Comparison of ENCODE assay signal across 8 cellular contexts in genomic region chr12:107027304-107028053, GRCh38. TPM values are rescaled to one million over a fixed set of nuclear protein-coding genes. Genes with fewer than 3 reads are reported as not detected.
A peak's percentile ranks its signal among the peaks of the same experiment; 100 is the strongest.
DNase-seq lines count a peak whose midpoint lies in the region; ATAC-seq, FAIRE-seq and TF ChIP-seq lines count a peak whose summit lies in the region.

No MANE protein-coding gene starts in this region.

- no peaks in the 10 kb centered on the region for H3K4me1 Mint-ChIP-seq in T-helper 2 cell treated with Interferon-gamma antibody and Interleukin-4, amounts not matched to agents 5 μg/mL and 100 μg/mL, for 36 hours (ENCODE audit: low read depth)

- H3K9me3 ChIP-seq in BLaER1 treated with 17β-estradiol and CSF1 and Interleukin-3, amounts not matched to agents 10 nM and 100 nM (replicated peaks in 1 of 11) = no peaks in the 10 kb centered on the region
- H3K9me3 ChIP-seq in adrenal gland (replicated peaks in 1 of 3) (no peaks in the 10 kb centered on the region), heart left ventricle (no peaks in the 10 kb centered on the region)

- 12 to 16% (median 13%) methylated on average over 3 of the region's 3 CpGs for WGBS in adrenal gland, 4 donors
- WGBS in heart left ventricle, 4 donors = 16 to 23% (median 20%) methylated on average over 3 of the region's 3 CpGs

- no peaks in the 10 kb centered on the region for H3K36me3 ChIP-seq in BLaER1 treated with 17β-estradiol and CSF1 and Interleukin-3, amounts not matched to agents 10 nM and 100 nM
- H3K36me3 ChIP-seq in adrenal gland (replicated peaks in 1 of 2) = no peaks in the 10 kb centered on the region
- H3K36me3 ChIP-seq in heart left ventricle = no peaks in the 10 kb centered on the region

- H3K27me3 ChIP-seq in BLaER1 treated with 17β-estradiol and CSF1 and Interleukin-3, amounts not matched to agents 10 nM and 100 nM = no peaks in the 10 kb centered on the region
- H3K27me3 ChIP-seq in adrenal gland (no peaks in the 10 kb centered on the region), heart left ventricle (no peaks in the 10 kb centered on the region)

- no peak overlapping the region for H3K4me3 Mint-ChIP-seq in T-helper 2 cell treated with Interferon-gamma antibody and Interleukin-4, amounts not matched to agents 5 μg/mL and 100 μg/mL, for 36 hours

- H3K36me3 Mint-ChIP-seq in T-helper 2 cell treated with Interferon-gamma antibody and Interleukin-4, amounts not matched to agents 5 μg/mL and 100 μg/mL, for 36 hours (ENCODE audit: low read depth) = no peaks in the 10 kb centered on the region

- no peaks in the 10 kb centered on the region for H3K27me3 Mint-ChIP-seq in T-helper 2 cell treated with Interferon-gamma antibody and Interleukin-4, amounts not matched to agents 5 μg/mL and 100 μg/mL, for 36 hours (ENCODE audit: low read depth)

- peak overlapping the region; percentile 35 to 83 (median 73); a peak in 20 of 22 replicates for H3K4me2 ChIP-seq in BLaER1 treated with 17β-estradiol and CSF1 and Interleukin-3, amounts not matched to agents 10 nM and 100 nM

- H3K27ac Mint-ChIP-seq in T-helper 2 cell treated with Interferon-gamma antibody and Interleukin-4, amounts not matched to agents 5 μg/mL and 100 μg/mL, for 36 hours = no peak overlapping the region

- peak; percentile 59 for DNase-seq in Jurkat, Clone E6-1 (ENCODE audit: low read depth, low spot score)
- DNase-seq in adrenal gland (peak in 3 of 7 donors; percentile 21 to 36 (median 22)), heart left ventricle (no peak), retinal pigment epithelial cell (ENCODE audit: low read depth) (peak; percentile 91), HuH-7 (ENCODE audit: low spot score) (no peak), GM12891 (ENCODE audit: insufficient read length, low spot score) (no peak)
- no peak for DNase-seq in T-helper 2 cell treated with Interferon-gamma antibody and Interleukin-4, amounts not matched to agents 5 μg/mL and 100 μg/mL, for 36 hours (ENCODE audit: low spot score)

- ATAC-seq in heart left ventricle = peak; percentile 93 to 96 (median 94)

- no peak for FAIRE-seq in GM12891 (lab: Jason Lieb, UNC)

- H3K9me3 Mint-ChIP-seq in T-helper 2 cell treated with Interferon-gamma antibody and Interleukin-4, amounts not matched to agents 5 μg/mL and 100 μg/mL, for 36 hours = no peaks in the 10 kb centered on the region

- H3K4me3 ChIP-seq in BLaER1 treated with 17β-estradiol and CSF1 and Interleukin-3, amounts not matched to agents 10 nM and 100 nM = peak overlapping the region in 3 of 10 experiments; percentile 20 to 46 (median 22); a peak in 3 of 20 replicates
- H3K4me3 ChIP-seq in Jurkat, Clone E6-1 (ENCODE audit: low read length) = no peak overlapping the region
- H3K4me3 ChIP-seq in adrenal gland (peak overlapping the region in 1 of 4 donors; percentile 34), heart left ventricle (peak overlapping the region in 3 of 12 donors; percentile 1 to 12 (median 6)), retinal pigment epithelial cell (ENCODE audit: low read length) (no peak overlapping the region)

- H4K20me1 ChIP-seq in BLaER1 treated with 17β-estradiol and CSF1 and Interleukin-3, amounts not matched to agents 10 nM and 100 nM = no peaks in the 10 kb centered on the region

- H3K9ac ChIP-seq in BLaER1 treated with 17β-estradiol and CSF1 and Interleukin-3, amounts not matched to agents 10 nM and 100 nM = peak overlapping the region; percentile 35 to 78 (median 61); a peak in 15 of 22 replicates

- TF ChIP-seq CTCF in adrenal gland (IDR thresholded peaks at IDR 0.05) (no peak), heart left ventricle (IDR thresholded peaks at IDR 0.05) (no peak), retinal pigment epithelial cell (conservative IDR thresholded peaks at IDR 0.05; ENCODE audit: low read depth, low read length) (no peak)

- H3K27ac ChIP-seq in BLaER1 treated with 17β-estradiol and CSF1 and Interleukin-3, amounts not matched to agents 10 nM and 100 nM = peak overlapping the region; percentile 50 to 92 (median 80); a peak in 21 of 22 replicates
- H3K27ac ChIP-seq in adrenal gland (peak overlapping the region; percentile 7 to 84 (median 59)), heart left ventricle (peak overlapping the region; percentile 15 to 82 (median 56))

- intact Hi-C loops in adrenal gland (cut with DNase I) (no loop called here), heart left ventricle (cut with DNase I) (loop anchor here in 3 of 10 donors (1.0 to 10.0 kb wide), 4 partner anchors 40 to 73 kb away; partner anchors contain the start of genes CRY1 (in 2 of the 3), MTERF2 (in 1 of the 3) and TMEM263 (in 1 of the 3))

- H3K4me1 ChIP-seq in BLaER1 treated with 17β-estradiol and CSF1 and Interleukin-3, amounts not matched to agents 10 nM and 100 nM = peaks cover 16 to 56% (median 40%) of the 10 kb centered on the region in 10 experiments
- H3K4me1 ChIP-seq in adrenal gland (replicated peaks in 1 of 2) (peaks cover 14 to 47% of the 10 kb centered on the region in 2 donors), heart left ventricle (peaks cover 3 to 63% (median 34%) of the 10 kb centered on the region in 12 donors)

- TF ChIP-seq POLR2A in adrenal gland (IDR thresholded peaks at IDR 0.05) = no peak
- no peak for TF ChIP-seq POLR2A in heart left ventricle (IDR thresholded peaks at IDR 0.05)
- no peak for TF ChIP-seq POLR2A in GM12891 (IDR thresholded peaks at IDR 0.05; ENCODE audit: low read depth, low read length)

TF ChIP-seq in GM12891, 5 proteins besides CTCF, POLR2A, EP300 and RAD21:
- TF ChIP-seq POLR2AphosphoS5 (IDR thresholded peaks at IDR 0.05; ENCODE audit: low read depth, low read length) (no peak), SPI1 (IDR thresholded peaks at IDR 0.05; ENCODE audit: low read depth, low read length) (no peak), PAX5 (IDR thresholded peaks at IDR 0.05; ENCODE audit: insufficient read depth, low read length, severe bottlenecking) (no peak), TAF1 (IDR thresholded peaks at IDR 0.05; ENCODE audit: low read depth, low read length) (no peak), POU2F2 (IDR thresholded peaks at IDR 0.05; ENCODE audit: low read depth, low read length) (no peak)

RNA-seq across cellular contexts. Expression of gene MTERF2, which starts 40.5 kb away (rescaled TPM):
- polyA plus RNA-seq in Jurkat, Clone E6-1 (2012; ENCODE audit: insufficient read depth, insufficient read length) = not detected
- 10 to 100 TPM; 10.2 to 55.1 (median 27.7) TPM for total RNA-seq in adrenal gland
- 10 to 100 TPM; 27.8 to 85.0 (median 38.3) TPM for polyA plus RNA-seq in adrenal gland
- total RNA-seq in heart left ventricle = 10 to 100 TPM; 14.9 to 46.1 (median 27.8) TPM
- 10 to 100 TPM; 18.9 to 34.4 TPM for polyA plus RNA-seq in heart left ventricle
- polyA plus RNA-seq in GM12891 (2012; ENCODE audit: low read depth, missing spikeins) = 6.2 TPM

Comparison
In these comparisons a context has a peak if more than half of its experiments do, and no peak if none do; other contexts are left out.
1. DNase-seq: peak in Jurkat, Clone E6-1 (single experiment) and retinal pigment epithelial cell (single experiment); none in heart left ventricle (0 of 5), T-helper 2 cell treated with Interferon-gamma antibody and Interleukin-4, amounts not matched to agents 5 μg/mL and 100 μg/mL, for 36 hours (single experiment), HuH-7 (single experiment) and GM12891 (single experiment).
2. Peak in every context shown above with its lines, with median percentiles within 50 percentile points of each other: H3K27ac ChIP-seq.